Comparison of ENCODE assay signal across 8 cellular contexts in genomic region chr4:139099366-139099982, GRCh38.
DNase-seq lines count a peak whose midpoint lies in the region; ATAC-seq, FAIRE-seq and TF ChIP-seq lines count a peak whose summit lies in the region.

No MANE protein-coding gene starts in this region.

- peak; percentile 79 for ATAC-seq in HG02852 (IDR thresholded peaks at IDR 0.05; ENCODE audit: unreplicated experiment)
- no peak for ATAC-seq in HG03457 (IDR thresholded peaks at IDR 0.05; ENCODE audit: unreplicated experiment)

- FAIRE-seq in GM12891 (lab: Jason Lieb, UNC): peak; percentile 82

- no peak for TF ChIP-seq POLR2A in GM12891 (IDR thresholded peaks at IDR 0.05; ENCODE audit: low read depth, low read length)

- DNase-seq in GM12891 (ENCODE audit: insufficient read length, low spot score) (peak; percentile 37), NCI-H2029 (lab: John Stamatoyannopoulos, UW) (peak; percentile 61), T1000 (lab: John Stamatoyannopoulos, UW) (peak; percentile 50), astrocyte of the hippocampus (ENCODE audit: low read depth, low spot score) (peak; percentile 90), iPS DF 19.7 (ENCODE audit: low read depth, low spot score) (peak; percentile 71)
- peak; percentile 43 to 63 for DNase-seq in stimulated activated CD4-positive, alpha-beta T cell treated with anti-CD3 and anti-CD28 coated beads, Interleukin-12 subunit alpha, Interleukin-12 subunit beta, amount 100 ng/mL, for 24 hours (ENCODE audit: low read depth in 2 of 2)

TF ChIP-seq in GM12891, 5 proteins besides CTCF, POLR2A, EP300 and RAD21:
- TF ChIP-seq SPI1 (IDR thresholded peaks at IDR 0.05; ENCODE audit: low read depth, low read length) (no peak), PAX5 (IDR thresholded peaks at IDR 0.05; ENCODE audit: insufficient read depth, low read length, severe bottlenecking) (no peak), TAF1 (IDR thresholded peaks at IDR 0.05; ENCODE audit: low read depth, low read length) (no peak), POU2F2 (IDR thresholded peaks at IDR 0.05; ENCODE audit: low read depth, low read length) (no peak), POLR2AphosphoS5 (IDR thresholded peaks at IDR 0.05; ENCODE audit: low read depth, low read length) (no peak)
TF ChIP-seq in GM12891: peak in this region for 0.

Comparison
In these comparisons a context has a peak if more than half of its experiments do, and no peak if none do; other contexts are left out.
1. DNase-seq: peak in every context shown above with its lines; median percentile 90 in astrocyte of the hippocampus; 71 in iPS DF 19.7; 61 in NCI-H2029; 53 in stimulated activated CD4-positive, alpha-beta T cell treated with anti-CD3 and anti-CD28 coated beads, Interleukin-12 subunit alpha, Interleukin-12 subunit beta, amount 100 ng/mL, for 24 hours; 50 in T1000; 37 in GM12891.